ENCODE assay signal across 8 cellular contexts in genomic region chr1:20787100-20787774, GRCh38. TPM values are rescaled to one million over a fixed set of nuclear protein-coding genes. Genes with fewer than 3 reads are reported as not detected.
DNase-seq lines count a peak whose midpoint lies in the region; TF ChIP-seq lines count a peak whose summit lies in the region.

A gene with protein sequence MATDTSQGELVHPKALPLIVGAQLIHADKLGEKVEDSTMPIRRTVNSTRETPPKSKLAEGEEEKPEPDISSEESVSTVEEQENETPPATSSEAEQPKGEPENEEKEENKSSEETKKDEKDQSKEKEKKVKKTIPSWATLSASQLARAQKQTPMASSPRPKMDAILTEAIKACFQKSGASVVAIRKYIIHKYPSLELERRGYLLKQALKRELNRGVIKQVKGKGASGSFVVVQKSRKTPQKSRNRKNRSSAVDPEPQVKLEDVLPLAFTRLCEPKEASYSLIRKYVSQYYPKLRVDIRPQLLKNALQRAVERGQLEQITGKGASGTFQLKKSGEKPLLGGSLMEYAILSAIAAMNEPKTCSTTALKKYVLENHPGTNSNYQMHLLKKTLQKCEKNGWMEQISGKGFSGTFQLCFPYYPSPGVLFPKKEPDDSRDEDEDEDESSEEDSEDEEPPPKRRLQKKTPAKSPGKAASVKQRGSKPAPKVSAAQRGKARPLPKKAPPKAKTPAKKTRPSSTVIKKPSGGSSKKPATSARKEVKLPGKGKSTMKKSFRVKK (minus strand): TSS chr1:20787307. CDS start chr1:20780440, 6,867 bp downstream.

- peak within 1 kb of the TSS; percentile 87 for H3K4me3 Mint-ChIP-seq in activated naive CD4-positive, alpha-beta T cell treated with anti-CD3 and anti-CD28 coated beads for 36 hours

- no peak for TF ChIP-seq CTCF in LNCaP clone FGC (IDR thresholded peaks at IDR 0.05; ENCODE audit: control insufficient read depth, extremely low read depth, insufficient read depth)

- H3K9me3 Mint-ChIP-seq in activated naive CD4-positive, alpha-beta T cell treated with anti-CD3 and anti-CD28 coated beads for 36 hours = no peaks in the 10 kb centered on the region

- peak within 1 kb of the TSS; percentile 80 for H3K4me3 ChIP-seq in LNCaP clone FGC (ENCODE audit: low read depth, low read length)

- peak within 1 kb of the TSS; percentile 94 for H3K27ac Mint-ChIP-seq in activated naive CD4-positive, alpha-beta T cell treated with anti-CD3 and anti-CD28 coated beads for 36 hours

- intact Hi-C loops in activated naive CD4-positive, alpha-beta T cell treated with anti-CD3 and anti-CD28 coated beads for 36 hours (cut with micrococcal nuclease) = loop anchor here (2.0 kb wide), 2 partner anchors 506 to 558 kb away; no protein-coding TSS in a partner anchor

- DNase-seq in G401 (ENCODE audit: low spot score) = peak; percentile 69
- peak; percentile 54 for DNase-seq in H4 (ENCODE audit: low spot score)
- DNase-seq in LNCaP clone FGC (ENCODE audit: low read depth) = no peak
- DNase-seq in SK-N-DZ (ENCODE audit: low spot score) = peak; percentile 64
- peak; percentile 74 for DNase-seq in activated naive CD4-positive, alpha-beta T cell treated with anti-CD3 and anti-CD28 coated beads for 36 hours
- peak; percentile 90 for DNase-seq in germinal center (ENCODE audit: low spot score)
- DNase-seq in occipital lobe (lab: John Stamatoyannopoulos, UW) = peak; percentile 51
- DNase-seq in superior temporal gyrus (ENCODE audit: extremely low spot score) = peak; percentile 68

- H3K36me3 Mint-ChIP-seq in activated naive CD4-positive, alpha-beta T cell treated with anti-CD3 and anti-CD28 coated beads for 36 hours (ENCODE audit: low read depth) = peaks cover 6% of the 10 kb centered on the region

- CTCF ChIA-PET in activated naive CD4-positive, alpha-beta T cell treated with anti-CD3 and anti-CD28 coated beads for 36 hours (lab: Charles Lee) = interaction anchor here (0.6 to 1.2 kb wide), 6 partner anchors 10 to 406 kb away, joined by 3 to 5 read pairs (median 3); no protein-coding TSS in a partner anchor

- in situ Hi-C loops in G401 (cut with HindIII; ENCODE audit: low sequenced_read_pairs) = no loop called here

- peaks cover 27% of the 10 kb centered on the region for H3K4me1 Mint-ChIP-seq in activated naive CD4-positive, alpha-beta T cell treated with anti-CD3 and anti-CD28 coated beads for 36 hours (ENCODE audit: low read depth)

- peaks cover 2% of the 10 kb centered on the region for H3K27me3 Mint-ChIP-seq in activated naive CD4-positive, alpha-beta T cell treated with anti-CD3 and anti-CD28 coated beads for 36 hours (ENCODE audit: low read depth)

RNA-seq across cellular contexts. Expression of the gene that starts here (rescaled TPM):
- total RNA-seq in G401 (2014; rRNA removed; shearing (Covaris generic)) = 194 and 276 TPM in 2 replicates
- 112 and 163 TPM in 2 replicates for total RNA-seq in H4 (2014; rRNA removed; shearing (Covaris generic))
- polyA plus RNA-seq in SK-N-DZ (2014; cell fraction: cytosol; rRNA removed) = 233 and 238 TPM in 2 replicates
- polyA plus RNA-seq in SK-N-DZ (2014; cell fraction: nucleus; rRNA removed) = 219 and 294 TPM in 2 replicates
- 100 to 1,000 TPM; 226 to 240 TPM for total RNA-seq in activated naive CD4-positive, alpha-beta T cell treated with anti-CD3 and anti-CD28 coated beads for 36 hours
- total RNA-seq in occipital lobe = 399 TPM
